ENCODE assay signal across 14 cellular contexts in the genomic region with DNA sequence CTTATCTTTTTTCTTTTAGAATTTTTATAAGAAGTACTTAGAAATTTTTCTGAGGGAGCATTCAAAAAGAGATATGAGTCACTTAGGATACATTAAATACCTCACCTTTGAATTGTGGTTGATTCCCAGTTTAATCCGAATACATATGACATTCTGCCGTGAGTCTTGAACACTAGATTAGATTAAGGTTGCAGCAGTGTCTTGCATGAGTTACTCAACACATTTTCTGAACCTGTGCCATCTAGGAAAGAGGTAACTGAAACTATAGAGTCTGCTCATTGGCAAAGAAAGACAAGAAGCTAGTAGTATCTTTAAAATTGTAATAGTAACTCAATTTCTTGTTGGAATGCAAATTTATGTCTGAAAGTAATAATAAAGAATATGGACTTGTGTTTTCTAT.
"Had no signal": no experiment of that assay in that cellular context is flagged by ENCODE, and none has a peak within 500 bp of the region (broad histone marks: within the 10 kb centered on the region; RNA-seq: fewer than 3 reads in every experiment).

No MANE protein-coding gene starts in this region.

- H3K4me3 ChIP-seq: esophagus squamous epithelium, gastroesophageal sphincter, left ventricle myocardium inferior, lower lobe of right lung, pancreas had no signal

- DNase-seq: effector memory CD8-positive, alpha-beta T cell; esophagus squamous epithelium; foreskin fibroblast; glutamatergic neuron; left cardiac atrium; left ventricle myocardium inferior; lower lobe of right lung; occipital lobe; pancreas; right cardiac atrium; small intestine; stimulated activated CD4-positive, alpha-beta T cell treated with anti-CD3 and anti-CD28 coated beads, Interleukin-12 subunit alpha, Interleukin-12 subunit beta, amount 100 ng/mL, for 4 hours; stimulated activated naive CD4-positive, alpha-beta T cell had no signal

- ATAC-seq: effector memory CD8-positive, alpha-beta T cell; gastroesophageal sphincter; left cardiac atrium; lower lobe of right lung; pancreas; right cardiac atrium had no signal
